In genomic region chr15:77440378-77440999, GRCh38 we compare ENCODE assay signal across 1 cellular context.
TF ChIP-seq lines count a peak whose summit lies in the region.

No MANE protein-coding gene starts in this region.

TF ChIP-seq in GM23338, 12 proteins besides CTCF, POLR2A, EP300 and RAD21 (continued from another document):
- TF ChIP-seq ZNF462 (CRISPR knock-in tag; IDR thresholded peaks at IDR 0.05) (no peak), POLR2AphosphoS5 (IDR thresholded peaks at IDR 0.05; ENCODE audit: low read depth) (no peak)
TF ChIP-seq in GM23338: peak in this region for 0.
